In genomic region chrX:40268126-40268525, GRCh38 we compare ENCODE assay signal across 20 cellular contexts.
DNase-seq lines count a peak whose midpoint lies in the region; ATAC-seq and TF ChIP-seq lines count a peak whose summit lies in the region.
"Had no signal": no experiment of that assay in that cellular context is flagged by ENCODE, and none has a peak within 500 bp of the region (broad histone marks: within the 10 kb centered on the region; RNA-seq: fewer than 3 reads in every experiment).

No MANE protein-coding gene starts in this region.

- no peak overlapping the region for H3K4ac ChIP-seq in H9 (ENCODE audit: low read depth, low read length)

- no peak overlapping the region for H4K8ac ChIP-seq in H9 (replicated peaks; ENCODE audit: insufficient read length, low read depth, low read length)

- no peak overlapping the region for H3T11ph ChIP-seq in H9 (ENCODE audit: low read length)

- peaks cover 0 to 3% (median 0%) of the 10 kb centered on the region in 3 experiments; a peak in 2 of 7 replicates for H3K36me3 Mint-ChIP-seq in H9 (ENCODE audit: insufficient read depth in 1 of 3, low read depth in 3 of 3)

- H3K79me1 ChIP-seq in H9 (ENCODE audit: insufficient read depth, low read depth, low read length, poor library complexity, severe bottlenecking), result no peaks in the 10 kb centered on the region

- H3K4me3 ChIP-seq in AG10803 (ENCODE audit: low read length) (no peak overlapping the region), KMS-11 (IDR thresholded peaks at IDR 0.05; ENCODE audit: insufficient read depth, low read depth, low read length) (no peak overlapping the region), lower lobe of right lung (no peak overlapping the region)

- H3K4me2 ChIP-seq in KMS-11 (0 out of 2 replicates have a peak overlapping the region, but pooled peaks have one; percentile 68), H9 (ENCODE audit: insufficient read depth, insufficient read length, low read length) (no peak overlapping the region)

- no peak overlapping the region for H3K14ac ChIP-seq in H9 (ENCODE audit: insufficient read depth, low read length)

- H3K27me3 ChIP-seq in KMS-11 (ENCODE audit: insufficient read depth, low read depth) (no peaks in the 10 kb centered on the region), lower lobe of right lung (ENCODE audit: low read depth) (no peaks in the 10 kb centered on the region), H9 (ENCODE audit: insufficient read depth, low read length) (peaks cover 3% of the 10 kb centered on the region; the same call in 1 of the 2 replicates)
- H3K27me3 ChIP-seq: BE2C had no signal

- H3K27ac Mint-ChIP-seq in H9, result no peak overlapping the region
- H3K27ac Mint-ChIP-seq: activated naive CD4-positive, alpha-beta T cell treated with anti-CD3 and anti-CD28 coated beads for 36 hours had no signal

- H3K36me3 ChIP-seq in KMS-11 (ENCODE audit: insufficient read depth) (no peaks in the 10 kb centered on the region), lower lobe of right lung (no peaks in the 10 kb centered on the region)
- H3K36me3 ChIP-seq: BE2C had no signal

- H2AFZ ChIP-seq in KMS-11 (ENCODE audit: low read depth), result no peak overlapping the region
- no peak overlapping the region for H2AFZ ChIP-seq in H9 (ENCODE audit: low read length)

- no peak overlapping the region for H2BK12ac ChIP-seq in H9 (ENCODE audit: insufficient read length, low read depth, low read length)

- H4K5ac ChIP-seq in H9 (ENCODE audit: insufficient read length, low read depth, low read length), result no peak overlapping the region

- no peak overlapping the region for H3K23ac ChIP-seq in H9 (ENCODE audit: insufficient read length, low read depth, low read length)

- H3K27ac ChIP-seq in KMS-11 (no peak overlapping the region), angular gyrus (ENCODE audit: low read depth, low read length) (peak overlapping the region; percentile 3), lower lobe of right lung (peak overlapping the region; percentile 73), H9 (ENCODE audit: insufficient read length, low read depth, low read length) (no peak overlapping the region)

- H4K91ac ChIP-seq in H9 (ENCODE audit: insufficient read length, low read depth, low read length), result no peak overlapping the region

- intact Hi-C loops in lower lobe of right lung (cut with DNase I), result no loop called here

- H3K18ac ChIP-seq in H9 (ENCODE audit: insufficient read length, low read depth, low read length), result no peak overlapping the region

- H3K79me2 ChIP-seq in KMS-11 (ENCODE audit: insufficient read depth, low read depth) (no peaks in the 10 kb centered on the region), H9 (ENCODE audit: insufficient read depth, low read length) (no peaks in the 10 kb centered on the region)

- H2BK120ac ChIP-seq in H9 (ENCODE audit: low read depth, low read length, poor library complexity, severe bottlenecking), result no peak overlapping the region

- no peak for TF ChIP-seq CTCF in AG10803 (conservative IDR thresholded peaks at IDR 0.05; ENCODE audit: low read length)
- no peak for TF ChIP-seq CTCF in KMS-11 (conservative IDR thresholded peaks at IDR 0.05; ENCODE audit: low read depth, low read length)
- no peak for TF ChIP-seq CTCF in lower lobe of right lung (IDR thresholded peaks at IDR 0.05)
- TF ChIP-seq CTCF in H9 (conservative IDR thresholded peaks at IDR 0.05), result no peak

- H3K9me3 ChIP-seq in lower lobe of right lung, result no peaks in the 10 kb centered on the region
- H3K9me3 ChIP-seq in H9 (ENCODE audit: control insufficient read depth, low read depth, low read length), result no peaks in the 10 kb centered on the region
- H3K9me3 ChIP-seq: BE2C, Caco-2 had no signal

- H3K4me1 Mint-ChIP-seq in H9, result peaks cover 21 to 25% of the 10 kb centered on the region in 2 experiments

- H3K56ac ChIP-seq in H9 (ENCODE audit: insufficient read length, low read depth, low read length), result no peak overlapping the region

- H3K4me3 Mint-ChIP-seq in H9, result no peak overlapping the region
- H3K4me3 Mint-ChIP-seq: activated naive CD4-positive, alpha-beta T cell treated with anti-CD3 and anti-CD28 coated beads for 36 hours had no signal

- H2BK15ac ChIP-seq in H9 (ENCODE audit: low read depth, low read length), result no peak overlapping the region

- H3K4me1 ChIP-seq in KMS-11 (ENCODE audit: low read depth, poor library complexity, severe bottlenecking) (peaks cover 11% of the 10 kb centered on the region), lower lobe of right lung (peaks cover 13% of the 10 kb centered on the region), H9 (ENCODE audit: insufficient read depth, low read length) (no peaks in the 10 kb centered on the region; the same call in 1 of the 2 replicates)

- H2BK20ac ChIP-seq in H9 (ENCODE audit: low read depth, low read length, poor library complexity, severe bottlenecking), result no peak overlapping the region

- no peak for ATAC-seq in lower lobe of right lung
- no peak for ATAC-seq in GM18873 (IDR thresholded peaks at IDR 0.05; ENCODE audit: low FRiP score, unreplicated experiment)
- ATAC-seq: activated CD4-positive, CD25-positive, alpha-beta regulatory T cell treated with anti-CD3 and anti-CD28 coated beads, Interleukin-2, amount 50 U/mL, for 24 hours had no signal

- no peaks in the 10 kb centered on the region for H4K20me1 ChIP-seq in KMS-11 (ENCODE audit: insufficient read depth)
- H4K20me1 ChIP-seq in H9 (ENCODE audit: control insufficient read depth, insufficient read depth, insufficient read length), result no peaks in the 10 kb centered on the region

- peaks cover 8% of the 10 kb centered on the region for H3K23me2 ChIP-seq in H9 (ENCODE audit: insufficient read length, low read depth, low read length, poor library complexity, severe bottlenecking)

- peaks cover 44% of the 10 kb centered on the region for H3K27me3 Mint-ChIP-seq in H9 (ENCODE audit: low read depth)

- H2AK5ac ChIP-seq in H9 (ENCODE audit: insufficient read length, low read length), result no peak overlapping the region

- H3K9ac ChIP-seq in KMS-11 (no peak overlapping the region), H9 (ENCODE audit: extremely low read depth, insufficient read length, low read length) (no peak overlapping the region)

- no CpG with 5 or more reads among the region's 4 CpGs for WGBS in H9 (ENCODE audit: extremely low coverage, insufficient read length, low lambda C conversion rate)

- no peak overlapping the region for H2BK5ac ChIP-seq in H9 (ENCODE audit: insufficient read length, low read length)

- H3K9me3 Mint-ChIP-seq in H9, result peaks cover 65% of the 10 kb centered on the region in 2 experiments
- H3K9me3 Mint-ChIP-seq: activated naive CD4-positive, alpha-beta T cell treated with anti-CD3 and anti-CD28 coated beads for 36 hours had no signal

- DNase-seq in AG10803 (ENCODE audit: low read depth) (peak; percentile 53), lower lobe of right lung (no peak), NCI-H226 (no peak), H9 (no peak), medulla oblongata (ENCODE audit: extremely low spot score) (no peak)
- DNase-seq: activated naive CD4-positive, alpha-beta T cell treated with anti-CD3 and anti-CD28 coated beads for 36 hours; activated T-cell treated with anti-CD3 and anti-CD28 coated beads, Interleukin-2, amount 50 U/mL, for 48 hours; Caco-2; effector memory CD4-positive, alpha-beta T cell; kidney glomerular epithelial cell; NCI-H1436 treated with DMSO at 0.1 percent for 48 hours; NCI-H524 treated with DMSO at 0.1 percent for 48 hours; retina; stimulated activated CD4-positive, alpha-beta T cell treated with anti-CD3 and anti-CD28 coated beads, Interleukin-4, amount 100 ng/mL, for 4 hours; SW 1271 had no signal

Comparison
In these comparisons a context has a peak if more than half of its experiments do, and no peak if none do; other contexts are left out.
1. H3K27ac ChIP-seq: peak in angular gyrus (single experiment) and lower lobe of right lung (single experiment); none in KMS-11 (single experiment) and H9 (single experiment).